16 cellular contexts compared by ENCODE assay signal in genomic region chr1:245096330-245097066, GRCh38. TPM values are rescaled to one million over a fixed set of nuclear protein-coding genes. Genes with fewer than 3 reads are reported as not detected.
DNase-seq lines count a peak whose midpoint lies in the region; ATAC-seq and TF ChIP-seq lines count a peak whose summit lies in the region.
"Had no signal": no experiment of that assay in that cellular context is flagged by ENCODE, and none has a peak within 500 bp of the region (broad histone marks: within the 10 kb centered on the region; RNA-seq: fewer than 3 reads in every experiment).

No MANE protein-coding gene starts in this region.

- H3K27ac ChIP-seq in SK-N-SH (ENCODE audit: low read depth in 2 of 2, low read length in 1 of 2), result peak overlapping the region; percentile 23 to 25; a peak in 3 of 4 replicates
- H3K27ac ChIP-seq in cingulate gyrus (ENCODE audit: low read depth, low read length), result peak overlapping the region; percentile 12
- H3K27ac ChIP-seq in smooth muscle cell (ENCODE audit: low read depth), result no peak overlapping the region
- H3K27ac ChIP-seq: C4-2B had no signal

- H3K9me3 ChIP-seq in SK-N-SH, result no peaks in the 10 kb centered on the region
- H3K9me3 ChIP-seq in smooth muscle cell (replicated peaks; ENCODE audit: low read depth), result no peaks in the 10 kb centered on the region
- H3K9me3 ChIP-seq: Caco-2, HAP-1 had no signal

- TF ChIP-seq CTCF in SK-N-SH (IDR thresholded peaks at IDR 0.05), result no peak
- no peak for TF ChIP-seq CTCF in smooth muscle cell (IDR thresholded peaks at IDR 0.05; ENCODE audit: borderline replicate concordance, insufficient read depth, poor library complexity, severe bottlenecking)

- H3K79me2 ChIP-seq in SK-N-SH (ENCODE audit: insufficient read depth) (no peaks in the 10 kb centered on the region), smooth muscle cell (ENCODE audit: low read depth) (no peaks in the 10 kb centered on the region)

- no peak overlapping the region for H3K4me3 ChIP-seq in SK-N-SH (ENCODE audit: low read depth in 2 of 2, low read length in 1 of 2)
- no peak overlapping the region for H3K4me3 ChIP-seq in smooth muscle cell
- H3K4me3 ChIP-seq: GM12878, HAP-1 had no signal

- TF ChIP-seq RAD21 in SK-N-SH (IDR thresholded peaks at IDR 0.05; ENCODE audit: low read length), result no peak

- no peaks in the 10 kb centered on the region for H3K9me2 ChIP-seq in SK-N-SH

- no peak overlapping the region for H3K9ac ChIP-seq in SK-N-SH
- no peak overlapping the region for H3K9ac ChIP-seq in smooth muscle cell (ENCODE audit: low read depth)

- CTCF ChIA-PET in SK-N-SH (lab: Yijun Ruan, JAX), result interaction anchor here (1.3 kb wide), 1 partner anchor 57 kb away, joined by 3 read pairs; no protein-coding TSS in a partner anchor

- H3F3A ChIP-seq in SK-N-SH (replicated peaks; ENCODE audit: insufficient read depth), result peaks cover 10% of the 10 kb centered on the region
- peaks cover 16% of the 10 kb centered on the region for H3F3A ChIP-seq in smooth muscle cell (ENCODE audit: low read depth)

- no peak for ATAC-seq in SK-N-SH treated with all-trans-retinoic acid at 6 μM for 48 hours
- ATAC-seq in HG03025 (IDR thresholded peaks at IDR 0.05; ENCODE audit: low FRiP score, unreplicated experiment), result no peak
- ATAC-seq: GM12878, Right ventricle myocardium inferior had no signal

- DNase-seq in SK-N-SH, result peak; percentile 43
- DNase-seq in medulla oblongata (ENCODE audit: extremely low spot score), result peak; percentile 61
- DNase-seq in superior temporal gyrus (ENCODE audit: extremely low spot score), result peak; percentile 28
- no peak for DNase-seq in smooth muscle cell (lab: John Stamatoyannopoulos, UW; ENCODE audit: unreplicated experiment)
- no peak for DNase-seq in SHP77 treated with DMSO at 0.1 percent for 48 hours (lab: John Stamatoyannopoulos, UW)
- DNase-seq: 8988T, Caco-2, NCI-H1092, NCI-H1694 had no signal

- H2AFZ ChIP-seq in SK-N-SH (ENCODE audit: low read depth) (no peak overlapping the region), smooth muscle cell (ENCODE audit: low read depth) (no peak overlapping the region)

- H3K36me3 ChIP-seq in SK-N-SH (replicated peaks in 1 of 2; ENCODE audit: control insufficient read depth in 1 of 2, insufficient read depth in 2 of 2, low read length in 1 of 2), result no peaks in the 10 kb centered on the region
- no peaks in the 10 kb centered on the region for H3K36me3 ChIP-seq in smooth muscle cell (ENCODE audit: low read depth)
- H3K36me3 ChIP-seq: HAP-1 had no signal

- H3K27me3 ChIP-seq in SK-N-SH (ENCODE audit: insufficient read depth) (no peaks in the 10 kb centered on the region), smooth muscle cell (ENCODE audit: low read depth) (no peaks in the 10 kb centered on the region)

- H3K4me1 ChIP-seq in SK-N-SH (ENCODE audit: control insufficient read depth in 1 of 2, insufficient read depth in 2 of 2, low read depth in 1 of 2, low read length in 1 of 2) (peaks cover 10 to 20% of the 10 kb centered on the region in 2 experiments), smooth muscle cell (ENCODE audit: low read depth) (peaks cover 12% of the 10 kb centered on the region)
- H3K4me1 ChIP-seq: HAP-1 had no signal

- POLR2A ChIA-PET in SK-N-SH (lab: Yijun Ruan, JAX), result no interaction called here

- 95% methylated on average over 5 of the region's 5 CpGs for WGBS in SK-N-SH (ENCODE audit: low lambda C conversion rate)
- WGBS in smooth muscle cell (ENCODE audit: low lambda C conversion rate), result 95% methylated on average over 5 of the region's 5 CpGs

- H3K4me2 ChIP-seq in SK-N-SH, result 0 out of 2 replicates have a peak overlapping the region, but pooled peaks have one; percentile 13
- H3K4me2 ChIP-seq in smooth muscle cell, result no peak overlapping the region

- H4K20me1 ChIP-seq in SK-N-SH (ENCODE audit: insufficient read depth), result no peaks in the 10 kb centered on the region
- H4K20me1 ChIP-seq in smooth muscle cell (ENCODE audit: low read depth), result no peaks in the 10 kb centered on the region

- TF ChIP-seq EP300 in SK-N-SH (IDR thresholded peaks at IDR 0.05; ENCODE audit: borderline replicate concordance in 1 of 2, low read depth in 1 of 2, low read length in 1 of 2), result no peak

TF ChIP-seq in SK-N-SH, 30 proteins besides CTCF, POLR2A, EP300 and RAD21:
- TF ChIP-seq, protein P1, sequence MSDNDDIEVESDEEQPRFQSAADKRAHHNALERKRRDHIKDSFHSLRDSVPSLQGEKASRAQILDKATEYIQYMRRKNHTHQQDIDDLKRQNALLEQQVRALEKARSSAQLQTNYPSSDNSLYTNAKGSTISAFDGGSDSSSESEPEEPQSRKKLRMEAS (IDR thresholded peaks at IDR 0.05; ENCODE audit: low read depth), result no peak
- no peak for TF ChIP-seq GATA2 (CRISPR knock-in tag; IDR thresholded peaks at IDR 0.05)
- no peak for TF ChIP-seq PBX3 (IDR thresholded peaks at IDR 0.05)
- no peak for TF ChIP-seq SMC3 (IDR thresholded peaks at IDR 0.05; ENCODE audit: low read depth, low read length)

TF ChIP-seq in SK-N-SH treated with all-trans-retinoic acid at 6 μM for 48 hours, 23 proteins besides CTCF, POLR2A, EP300 and RAD21 (continues in another document):
- TF ChIP-seq, protein P2, sequence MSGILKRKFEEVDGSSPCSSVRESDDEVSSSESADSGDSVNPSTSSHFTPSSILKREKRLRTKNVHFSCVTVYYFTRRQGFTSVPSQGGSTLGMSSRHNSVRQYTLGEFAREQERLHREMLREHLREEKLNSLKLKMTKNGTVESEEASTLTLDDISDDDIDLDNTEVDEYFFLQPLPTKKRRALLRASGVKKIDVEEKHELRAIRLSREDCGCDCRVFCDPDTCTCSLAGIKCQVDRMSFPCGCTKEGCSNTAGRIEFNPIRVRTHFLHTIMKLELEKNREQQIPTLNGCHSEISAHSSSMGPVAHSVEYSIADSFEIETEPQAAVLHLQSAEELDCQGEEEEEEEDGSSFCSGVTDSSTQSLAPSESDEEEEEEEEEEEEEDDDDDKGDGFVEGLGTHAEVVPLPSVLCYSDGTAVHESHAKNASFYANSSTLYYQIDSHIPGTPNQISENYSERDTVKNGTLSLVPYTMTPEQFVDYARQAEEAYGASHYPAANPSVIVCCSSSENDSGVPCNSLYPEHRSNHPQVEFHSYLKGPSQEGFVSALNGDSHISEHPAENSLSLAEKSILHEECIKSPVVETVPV (CRISPR knock-in tag; IDR thresholded peaks at IDR 0.05), result no peak
- TF ChIP-seq ARNTL (CRISPR knock-in tag; IDR thresholded peaks at IDR 0.05; ENCODE audit: borderline replicate concordance, low read depth) (no peak), PPARA (CRISPR knock-in tag; IDR thresholded peaks at IDR 0.05; ENCODE audit: borderline replicate concordance) (no peak), ESRRG (CRISPR knock-in tag; IDR thresholded peaks at IDR 0.05) (no peak), RARB (CRISPR knock-in tag; IDR thresholded peaks at IDR 0.05) (no peak), ZC3H10 (CRISPR knock-in tag; IDR thresholded peaks at IDR 0.05) (no peak), TSHZ2 (CRISPR knock-in tag; IDR thresholded peaks at IDR 0.05) (no peak), ZNF8 (CRISPR knock-in tag; IDR thresholded peaks at IDR 0.05) (no peak), BACH2 (CRISPR knock-in tag; IDR thresholded peaks at IDR 0.05; ENCODE audit: borderline replicate concordance) (no peak), ZFP30 (CRISPR knock-in tag; IDR thresholded peaks at IDR 0.05) (no peak), SNAI2 (CRISPR knock-in tag; IDR thresholded peaks at IDR 0.05) (no peak), GLIS3 (CRISPR knock-in tag; IDR thresholded peaks at IDR 0.05) (no peak), ZNF70 (CRISPR knock-in tag; IDR thresholded peaks at IDR 0.05) (no peak), CSDC2 (CRISPR knock-in tag; IDR thresholded peaks at IDR 0.05) (no peak)
- TF ChIP-seq, protein P3, sequence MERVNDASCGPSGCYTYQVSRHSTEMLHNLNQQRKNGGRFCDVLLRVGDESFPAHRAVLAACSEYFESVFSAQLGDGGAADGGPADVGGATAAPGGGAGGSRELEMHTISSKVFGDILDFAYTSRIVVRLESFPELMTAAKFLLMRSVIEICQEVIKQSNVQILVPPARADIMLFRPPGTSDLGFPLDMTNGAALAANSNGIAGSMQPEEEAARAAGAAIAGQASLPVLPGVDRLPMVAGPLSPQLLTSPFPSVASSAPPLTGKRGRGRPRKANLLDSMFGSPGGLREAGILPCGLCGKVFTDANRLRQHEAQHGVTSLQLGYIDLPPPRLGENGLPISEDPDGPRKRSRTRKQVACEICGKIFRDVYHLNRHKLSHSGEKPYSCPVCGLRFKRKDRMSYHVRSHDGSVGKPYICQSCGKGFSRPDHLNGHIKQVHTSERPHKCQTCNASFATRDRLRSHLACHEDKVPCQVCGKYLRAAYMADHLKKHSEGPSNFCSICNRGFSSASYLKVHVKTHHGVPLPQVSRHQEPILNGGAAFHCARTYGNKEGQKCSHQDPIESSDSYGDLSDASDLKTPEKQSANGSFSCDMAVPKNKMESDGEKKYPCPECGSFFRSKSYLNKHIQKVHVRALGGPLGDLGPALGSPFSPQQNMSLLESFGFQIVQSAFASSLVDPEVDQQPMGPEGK (CRISPR knock-in tag; IDR thresholded peaks at IDR 0.05; ENCODE audit: borderline replicate concordance), result no peak

RNA-seq across cellular contexts. Expression of gene KIF26B, which starts 58.3 kb away (rescaled TPM):
- polyA plus RNA-seq in SK-N-SH (2012; rRNA removed), result 2.6 TPM in 2 replicates
- 3.2 and 3.6 TPM in 2 replicates for polyA plus RNA-seq in SK-N-SH (2012; cell fraction: cytosol; rRNA removed)
- 6.7 TPM in 2 replicates for polyA plus RNA-seq in SK-N-SH (2012; cell fraction: nucleus; rRNA removed)
- 42.1 and 43.3 TPM in 2 replicates for total RNA-seq in smooth muscle cell
- polyA plus RNA-seq in smooth muscle cell, result 24.1 and 24.9 TPM in 2 replicates

Comparison
In these comparisons a context has a peak if more than half of its experiments do, and no peak if none do; other contexts are left out.
1. DNase-seq: peak in SK-N-SH (single experiment), medulla oblongata (single experiment) and superior temporal gyrus (single experiment); none in smooth muscle cell (single experiment) and SHP77 treated with DMSO at 0.1 percent for 48 hours (single experiment).